Comparison of ENCODE assay signal across 10 cellular contexts in the genomic region with DNA sequence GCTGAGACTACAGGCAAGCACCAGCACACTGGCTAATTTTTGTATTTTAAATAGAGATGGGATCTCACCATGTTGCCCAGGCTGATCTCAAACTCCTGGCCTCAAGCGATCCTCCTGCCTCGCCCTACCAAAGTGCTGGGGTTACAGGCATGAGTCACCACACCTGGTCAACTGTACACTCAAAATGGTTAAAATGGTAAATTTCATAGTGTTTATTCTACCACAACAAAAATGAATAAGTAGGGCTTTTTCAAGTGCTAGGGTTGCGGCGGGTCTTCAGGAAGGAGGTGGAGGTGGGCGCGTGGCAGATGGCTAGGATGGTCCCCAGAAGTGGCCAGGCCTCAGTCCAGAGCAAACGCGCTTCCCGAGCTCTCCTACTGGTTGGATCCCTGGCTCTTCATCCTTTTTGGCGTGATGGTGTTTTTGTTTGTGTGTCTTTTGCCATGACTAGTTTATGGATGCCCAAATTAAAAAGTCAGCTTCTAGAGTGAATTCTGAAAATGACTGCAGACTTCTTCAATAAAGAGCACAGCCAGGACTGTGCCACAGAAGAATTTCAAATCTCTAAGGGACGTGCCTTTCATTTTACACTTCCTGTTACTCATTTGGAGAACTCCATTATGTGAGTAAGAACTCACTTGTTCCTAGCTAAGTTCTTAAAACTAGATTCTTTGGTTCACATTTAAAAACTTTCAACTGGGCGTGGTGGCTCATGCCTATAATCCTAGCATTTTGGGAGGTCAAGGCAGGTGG.
DNase-seq lines count a peak whose midpoint lies in the region; ATAC-seq and TF ChIP-seq lines count a peak whose summit lies in the region.
"Had no signal": no experiment of that assay in that cellular context is flagged by ENCODE, and none has a peak within 500 bp of the region (broad histone marks: within the 10 kb centered on the region; RNA-seq: fewer than 3 reads in every experiment).

No MANE protein-coding gene starts in this region.

- peaks cover 3% of the 10 kb centered on the region for H3K9me3 Mint-ChIP-seq in stimulated activated effector memory CD8-positive, alpha-beta T cell treated with anti-CD3 and anti-CD28 coated beads, Interleukin-12 subunit alpha, Interleukin-12 subunit beta, amount 100 ng/mL, for 72 hours

- peaks cover 0 to 10% (median 7%) of the 10 kb centered on the region in 4 donors for H3K9me3 ChIP-seq in esophagus muscularis mucosa

- DNase-seq in NOMO-1 treated with DMSO at 0.1 percent for 48 hours (lab: John Stamatoyannopoulos, UW; ENCODE audit: unreplicated experiment) (peak; percentile 50), NOMO-1 treated with dmso at 0.1 percent for 144 hours (lab: John Stamatoyannopoulos, UW; ENCODE audit: unreplicated experiment) (no peak), EL (no peak), NCI-H1417 treated with DMSO at 0.1 percent for 48 hours (lab: John Stamatoyannopoulos, UW) (no peak), esophagus muscularis mucosa (ENCODE audit: extremely low spot score) (no peak)
- DNase-seq in stimulated activated effector memory CD8-positive, alpha-beta T cell treated with anti-CD3 and anti-CD28 coated beads, Interleukin-12 subunit alpha, Interleukin-12 subunit beta, amount 100 ng/mL, for 72 hours (ENCODE audit: low spot score in 2 of 2) = peak in 1 of 2 donors; percentile 49
- DNase-seq: GF-D8 had no signal

- intact Hi-C loops in esophagus muscularis mucosa (cut with DNase I) = no loop called here

- no peak overlapping the region for H3K4me3 ChIP-seq in esophagus muscularis mucosa
- H3K4me3 ChIP-seq: lung had no signal

- 89% methylated on average over 12 of the region's 12 CpGs for WGBS in esophagus muscularis mucosa

- ATAC-seq in GM21619 (IDR thresholded peaks at IDR 0.05; ENCODE audit: unreplicated experiment) (peak; percentile 96), HG03280 (IDR thresholded peaks at IDR 0.05; ENCODE audit: unreplicated experiment) (peak; percentile 70)
- peak; percentile 89 for ATAC-seq in stimulated activated effector memory CD8-positive, alpha-beta T cell treated with anti-CD3 and anti-CD28 coated beads, Interleukin-12 subunit alpha, Interleukin-12 subunit beta, amount 100 ng/mL, for 72 hours

- TF ChIP-seq CTCF in esophagus muscularis mucosa (IDR thresholded peaks at IDR 0.05) = no peak

- no peak for TF ChIP-seq EP300 in esophagus muscularis mucosa (IDR thresholded peaks at IDR 0.05)

- H3K36me3 ChIP-seq in esophagus muscularis mucosa = no peaks in the 10 kb centered on the region

- H3K36me3 Mint-ChIP-seq in stimulated activated effector memory CD8-positive, alpha-beta T cell treated with anti-CD3 and anti-CD28 coated beads, Interleukin-12 subunit alpha, Interleukin-12 subunit beta, amount 100 ng/mL, for 72 hours = no peaks in the 10 kb centered on the region

- no peak overlapping the region for H3K4me3 Mint-ChIP-seq in stimulated activated effector memory CD8-positive, alpha-beta T cell treated with anti-CD3 and anti-CD28 coated beads, Interleukin-12 subunit alpha, Interleukin-12 subunit beta, amount 100 ng/mL, for 72 hours

- H3K27me3 ChIP-seq in esophagus muscularis mucosa = peaks cover 0 to 6% (median 0%) of the 10 kb centered on the region in 4 donors

- no peak overlapping the region for H3K27ac ChIP-seq in esophagus muscularis mucosa (replicated peaks in 1 of 4)

- no peak overlapping the region for H3K27ac Mint-ChIP-seq in stimulated activated effector memory CD8-positive, alpha-beta T cell treated with anti-CD3 and anti-CD28 coated beads, Interleukin-12 subunit alpha, Interleukin-12 subunit beta, amount 100 ng/mL, for 72 hours

- TF ChIP-seq POLR2A in esophagus muscularis mucosa (IDR thresholded peaks at IDR 0.05; ENCODE audit: low read depth) = no peak

- no peaks in the 10 kb centered on the region for H3K4me1 ChIP-seq in esophagus muscularis mucosa

- H3K4me1 Mint-ChIP-seq in stimulated activated effector memory CD8-positive, alpha-beta T cell treated with anti-CD3 and anti-CD28 coated beads, Interleukin-12 subunit alpha, Interleukin-12 subunit beta, amount 100 ng/mL, for 72 hours = no peaks in the 10 kb centered on the region
